1 cellular context compared by ENCODE assay signal in genomic region chr2:174399171-174399570, GRCh38.
TF ChIP-seq lines count a peak whose summit lies in the region.

No MANE protein-coding gene starts in this region.

TF ChIP-seq in GM12878, 131 proteins besides CTCF, POLR2A, EP300 and RAD21 (continued from another document):
- no peak for TF ChIP-seq ZBTB33 (IDR thresholded peaks at IDR 0.05)
- no peak for TF ChIP-seq SRF (IDR thresholded peaks at IDR 0.05; ENCODE audit: low read depth in 2 of 2, low read length in 2 of 2)
- TF ChIP-seq CHD1 (IDR thresholded peaks at IDR 0.05; ENCODE audit: low read depth, low read length): no peak
- no peak for TF ChIP-seq KAT2A (conservative IDR thresholded peaks at IDR 0.05; ENCODE audit: control insufficient read depth, low read depth, low read length)
- TF ChIP-seq, protein P1, sequence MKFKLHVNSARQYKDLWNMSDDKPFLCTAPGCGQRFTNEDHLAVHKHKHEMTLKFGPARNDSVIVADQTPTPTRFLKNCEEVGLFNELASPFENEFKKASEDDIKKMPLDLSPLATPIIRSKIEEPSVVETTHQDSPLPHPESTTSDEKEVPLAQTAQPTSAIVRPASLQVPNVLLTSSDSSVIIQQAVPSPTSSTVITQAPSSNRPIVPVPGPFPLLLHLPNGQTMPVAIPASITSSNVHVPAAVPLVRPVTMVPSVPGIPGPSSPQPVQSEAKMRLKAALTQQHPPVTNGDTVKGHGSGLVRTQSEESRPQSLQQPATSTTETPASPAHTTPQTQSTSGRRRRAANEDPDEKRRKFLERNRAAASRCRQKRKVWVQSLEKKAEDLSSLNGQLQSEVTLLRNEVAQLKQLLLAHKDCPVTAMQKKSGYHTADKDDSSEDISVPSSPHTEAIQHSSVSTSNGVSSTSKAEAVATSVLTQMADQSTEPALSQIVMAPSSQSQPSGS (IDR thresholded peaks at IDR 0.05; ENCODE audit: low read length): no peak
- TF ChIP-seq MTA3 (IDR thresholded peaks at IDR 0.05; ENCODE audit: borderline replicate concordance, low read length): no peak
- no peak for TF ChIP-seq MTA2 (IDR thresholded peaks at IDR 0.05; ENCODE audit: low read depth)
- no peak for TF ChIP-seq NFXL1 (IDR thresholded peaks at IDR 0.05; ENCODE audit: borderline replicate concordance)
- no peak for TF ChIP-seq HCFC1 (IDR thresholded peaks at IDR 0.05; ENCODE audit: low read length)
